ENCODE assay signal across 8 cellular contexts in the genomic region with DNA sequence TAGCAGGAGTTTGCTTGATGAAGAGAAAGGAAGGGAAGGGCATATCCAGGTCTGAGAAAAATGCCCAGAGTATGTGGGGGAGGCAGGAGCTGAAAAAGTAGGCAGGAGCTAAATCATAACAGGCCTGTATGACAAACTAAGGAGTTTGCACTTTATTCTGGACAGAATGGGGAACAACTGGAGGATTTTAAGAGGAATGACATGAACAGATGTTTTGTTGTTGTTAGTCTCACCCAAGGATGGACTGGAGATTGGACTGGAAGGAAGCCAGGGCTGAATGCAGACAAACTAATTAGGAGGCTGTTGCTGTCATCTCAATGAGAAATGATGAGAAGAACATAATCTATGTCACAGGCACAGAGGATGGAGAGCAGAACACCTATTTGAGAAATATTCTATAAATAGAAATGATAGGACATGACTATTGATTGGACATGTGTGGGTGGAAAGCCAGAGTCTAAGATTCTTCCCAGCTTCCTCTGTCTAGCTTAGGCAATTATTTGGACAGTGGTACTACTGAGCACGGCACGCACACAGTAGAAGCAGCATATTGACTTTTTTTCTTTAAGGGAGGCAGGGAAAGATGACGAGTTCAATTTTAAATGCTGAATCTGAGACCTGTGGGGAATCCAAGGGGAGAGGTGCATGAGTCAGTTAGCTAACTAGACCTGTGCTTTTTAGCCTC. TPM values are rescaled to one million over a fixed set of nuclear protein-coding genes. Genes with fewer than 3 reads are reported as not detected.
DNase-seq lines count a peak whose midpoint lies in the region; ATAC-seq and TF ChIP-seq lines count a peak whose summit lies in the region.

No MANE protein-coding gene starts in this region.

- 0 to 2% (median 0%) methylated on average over 3 of the region's 3 CpGs for WGBS in ovary, 3 donors

- H3K36me3 ChIP-seq in SK-N-MC (ENCODE audit: insufficient read depth, low read length): peaks cover 20% of the 10 kb centered on the region
- no peaks in the 10 kb centered on the region for H3K36me3 ChIP-seq in ovary

- H3K4me1 Mint-ChIP-seq in activated naive CD4-positive, alpha-beta T cell treated with anti-CD3 and anti-CD28 coated beads, Interleukin-2, amount 50 U/mL, for 24 hours: peaks cover 48% of the 10 kb centered on the region

- peak overlapping the region; percentile 89 for H3K27ac ChIP-seq in SK-N-MC
- H3K27ac ChIP-seq in ovary: peak overlapping the region; percentile 31 to 97

- H3K9ac ChIP-seq in SK-N-MC (ENCODE audit: insufficient read length): peak overlapping the region; percentile 84

- no peaks in the 10 kb centered on the region for H3K27me3 ChIP-seq in ovary

- H3K9me3 Mint-ChIP-seq in activated naive CD4-positive, alpha-beta T cell treated with anti-CD3 and anti-CD28 coated beads, Interleukin-2, amount 50 U/mL, for 24 hours: no peaks in the 10 kb centered on the region

- no peaks in the 10 kb centered on the region for H3K27me3 Mint-ChIP-seq in activated naive CD4-positive, alpha-beta T cell treated with anti-CD3 and anti-CD28 coated beads, Interleukin-2, amount 50 U/mL, for 24 hours

- DNase-seq in activated naive CD4-positive, alpha-beta T cell treated with Interleukin-2 at 50 U/mL for 16 hours: no peak
- no peak for DNase-seq in SK-N-MC (ENCODE audit: low read depth, low spot score)
- peak; percentile 58 for DNase-seq in fibroblast of gingiva (ENCODE audit: low read depth)
- no peak for DNase-seq in ovary
- DNase-seq in NCI-H2107 treated with DMSO at 0.1 percent for 48 hours (lab: John Stamatoyannopoulos, UW; ENCODE audit: unreplicated experiment): no peak

- ATAC-seq in GM19467 (IDR thresholded peaks at IDR 0.05; ENCODE audit: unreplicated experiment) (no peak), GM21423 (IDR thresholded peaks at IDR 0.05; ENCODE audit: unreplicated experiment) (no peak)

- peak overlapping the region; percentile 97 for H3K27ac Mint-ChIP-seq in activated naive CD4-positive, alpha-beta T cell treated with anti-CD3 and anti-CD28 coated beads, Interleukin-2, amount 50 U/mL, for 24 hours

- H3K9me3 ChIP-seq in SK-N-MC (ENCODE audit: low read depth, low read length) (no peaks in the 10 kb centered on the region), ovary (no peaks in the 10 kb centered on the region)

- TF ChIP-seq POLR2A in ovary (IDR thresholded peaks at IDR 0.05): no peak

- H3K4me3 Mint-ChIP-seq in activated naive CD4-positive, alpha-beta T cell treated with anti-CD3 and anti-CD28 coated beads, Interleukin-2, amount 50 U/mL, for 24 hours: peak overlapping the region; percentile 98

- intact Hi-C loops in ovary (cut with DNase I): loop anchor here in 2 of 4 donors (5.0 to 10.0 kb wide), 2 partner anchors 46 to 48 kb away; a partner anchor contains a TSS

- H3K4me3 ChIP-seq in SK-N-MC (peak overlapping the region; percentile 83), ovary (peak overlapping the region; percentile 77)

- TF ChIP-seq EP300 in ovary (IDR thresholded peaks at IDR 0.05): no peak

- no peak for TF ChIP-seq CTCF in ovary (IDR thresholded peaks at IDR 0.05)

- H3K36me3 Mint-ChIP-seq in activated naive CD4-positive, alpha-beta T cell treated with anti-CD3 and anti-CD28 coated beads, Interleukin-2, amount 50 U/mL, for 24 hours: peaks cover 7% of the 10 kb centered on the region

- H3K4me1 ChIP-seq in ovary (ENCODE audit: insufficient read depth): peaks cover 4% of the 10 kb centered on the region

RNA-seq across cellular contexts. Expression of a gene that starts 1.1 kb away (rescaled TPM):
- 10 to 100 TPM; 52.2 to 91.3 (median 74.3) TPM for total RNA-seq in ovary
- 10 to 100 TPM; 50.7 to 56.2 TPM for polyA plus RNA-seq in ovary

RNA-seq across cellular contexts. Expression of a gene that starts 50.0 kb away (rescaled TPM):
- total RNA-seq in ovary: 10 to 100 TPM; 56.0 to 96.5 (median 83.1) TPM
- 100 to 1,000 TPM in 1 of 2 donors, 10 to 100 TPM in 1; 31.4 to 122 TPM for polyA plus RNA-seq in ovary
